ENCODE assay signal across 33 cellular contexts in the genomic region with DNA sequence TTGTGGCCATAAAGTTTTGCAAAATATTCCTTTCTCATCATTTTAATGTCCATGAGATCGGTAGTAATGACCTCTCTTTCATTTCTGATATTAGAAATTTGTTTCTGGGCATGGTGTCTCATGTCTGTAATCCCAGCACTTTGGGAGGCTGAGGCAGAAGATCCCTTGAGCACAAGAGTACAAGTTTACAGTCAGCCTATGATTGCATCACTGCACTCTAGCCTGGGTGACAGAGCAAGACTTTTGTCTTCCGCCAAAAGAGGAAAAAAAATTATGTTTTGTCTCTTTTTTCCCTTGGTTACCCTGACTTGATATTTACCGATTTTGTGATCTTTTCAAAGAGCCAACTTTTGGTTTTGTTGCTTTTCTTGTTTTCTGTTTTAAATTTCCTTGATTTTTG. TPM values are rescaled to one million over a fixed set of nuclear protein-coding genes. Genes with fewer than 3 reads are reported as not detected.
"Had no signal": no experiment of that assay in that cellular context is flagged by ENCODE, and none has a peak within 500 bp of the region (broad histone marks: within the 10 kb centered on the region; RNA-seq: fewer than 3 reads in every experiment).

No MANE protein-coding gene starts in this region.

- DNase-seq: effector memory CD4-positive, alpha-beta T cell; gastrocnemius medialis; heart right ventricle; hypothalamus; left cardiac atrium; left ventricle myocardium inferior; lower lobe of right lung; nucleus accumbens; ovary; sigmoid colon; stimulated activated CD4-positive, alpha-beta T cell treated with anti-CD3 and anti-CD28 coated beads, Interleukin-2, amount 100 ng/mL, for 24 hours; stimulated activated CD4-positive, alpha-beta T cell treated with anti-CD3 and anti-CD28 coated beads, Interleukin-4, amount 100 ng/mL, for 4 hours; stimulated activated naive B cell treated with anti-CD40 and anti-IgM and Interleukin-4, amounts not matched to agents 10 μg/mL and 1 μg/mL and 100 μg/mL, for 72 hours; stimulated activated naive CD8-positive, alpha-beta T cell treated with anti-CD3 and anti-CD28 coated beads, Interleukin-15, amount 100 ng/mL, for 72 hours; testis; upper lobe of right lung had no signal

- H2AFZ ChIP-seq: neural progenitor cell had no signal

- H3K4me1 ChIP-seq: esophagus muscularis mucosa, gastrocnemius medialis, heart right ventricle, left ventricle myocardium inferior, lower lobe of right lung, neural progenitor cell, right atrium auricular region, sigmoid colon, testis, tibial nerve, upper lobe of right lung, vagina had no signal

- H3K9me3 ChIP-seq: esophagus muscularis mucosa, gastrocnemius medialis, heart right ventricle, left ventricle myocardium inferior, lower lobe of right lung, ovary, right atrium auricular region, sigmoid colon, testis, tibial nerve, upper lobe of right lung, vagina had no signal

- H3K27ac Mint-ChIP-seq: memory B cell; mesothelial cell of epicardium; natural killer cell treated with Interleukin-12 subunit alpha and Interleukin-12 subunit beta and Interleukin-15 and Interleukin-18, amount 100 ng/mL, for 72 hours; neural progenitor cell; stimulated activated naive B cell treated with anti-CD40 and anti-IgM and Interleukin-4, amounts not matched to agents 10 μg/mL and 1 μg/mL and 100 μg/mL, for 72 hours; stimulated activated naive CD8-positive, alpha-beta T cell treated with anti-CD3 and anti-CD28 coated beads, Interleukin-15, amount 100 ng/mL, for 72 hours had no signal

- FAIRE-seq: endometrium, keratinocyte had no signal

- H3K27ac ChIP-seq: epithelial cell of prostate, esophagus muscularis mucosa, gastrocnemius medialis, heart right ventricle, left ventricle myocardium inferior, lower lobe of right lung, neural progenitor cell, ovary, right atrium auricular region, sigmoid colon, skin epidermis, testis, tibial nerve, upper lobe of right lung, vagina had no signal

- H3K9ac ChIP-seq: neural progenitor cell had no signal

- H3K4me3 ChIP-seq: esophagus muscularis mucosa, gastrocnemius medialis, heart right ventricle, left ventricle myocardium inferior, lower lobe of right lung, neural progenitor cell, ovary, right atrium auricular region, sigmoid colon, skin epidermis, testis, tibial nerve, upper lobe of right lung, vagina had no signal

- H3K27me3 ChIP-seq: esophagus muscularis mucosa, gastrocnemius medialis, neural progenitor cell, ovary, right atrium auricular region, sigmoid colon, testis, tibial nerve, upper lobe of right lung, vagina had no signal

- H3K36me3 Mint-ChIP-seq: memory B cell; mesothelial cell of epicardium; natural killer cell treated with Interleukin-12 subunit alpha and Interleukin-12 subunit beta and Interleukin-15 and Interleukin-18, amount 100 ng/mL, for 72 hours; neural progenitor cell; stimulated activated naive B cell treated with anti-CD40 and anti-IgM and Interleukin-4, amounts not matched to agents 10 μg/mL and 1 μg/mL and 100 μg/mL, for 72 hours had no signal

- H3K36me3 ChIP-seq: esophagus muscularis mucosa, gastrocnemius medialis, heart right ventricle, left ventricle myocardium inferior, lower lobe of right lung, neural progenitor cell, ovary, right atrium auricular region, sigmoid colon, tibial nerve, upper lobe of right lung, vagina had no signal

- H3K4me3 Mint-ChIP-seq: memory B cell; mesothelial cell of epicardium; natural killer cell treated with Interleukin-12 subunit alpha and Interleukin-12 subunit beta and Interleukin-15 and Interleukin-18, amount 100 ng/mL, for 72 hours; neural progenitor cell; stimulated activated naive B cell treated with anti-CD40 and anti-IgM and Interleukin-4, amounts not matched to agents 10 μg/mL and 1 μg/mL and 100 μg/mL, for 72 hours had no signal

- H3K9me3 Mint-ChIP-seq: memory B cell; natural killer cell treated with Interleukin-12 subunit alpha and Interleukin-12 subunit beta and Interleukin-15 and Interleukin-18, amount 100 ng/mL, for 72 hours; stimulated activated naive B cell treated with anti-CD40 and anti-IgM and Interleukin-4, amounts not matched to agents 10 μg/mL and 1 μg/mL and 100 μg/mL, for 72 hours; stimulated activated naive CD8-positive, alpha-beta T cell treated with anti-CD3 and anti-CD28 coated beads, Interleukin-15, amount 100 ng/mL, for 72 hours had no signal

- H3K4me2 ChIP-seq: neural progenitor cell had no signal

- ATAC-seq: gastrocnemius medialis; heart right ventricle; left cardiac atrium; lower lobe of right lung; natural killer cell treated with Interleukin-12 subunit alpha and Interleukin-12 subunit beta and Interleukin-15 and Interleukin-18, amount 100 ng/mL, for 72 hours; stimulated activated naive B cell treated with anti-CD40 and anti-IgM and Interleukin-4, amounts not matched to agents 10 μg/mL and 1 μg/mL and 100 μg/mL, for 72 hours; stimulated activated naive CD8-positive, alpha-beta T cell treated with anti-CD3 and anti-CD28 coated beads, Interleukin-15, amount 100 ng/mL, for 72 hours; upper lobe of right lung had no signal

- H3K4me1 Mint-ChIP-seq: memory B cell; mesothelial cell of epicardium; neural progenitor cell; stimulated activated naive B cell treated with anti-CD40 and anti-IgM and Interleukin-4, amounts not matched to agents 10 μg/mL and 1 μg/mL and 100 μg/mL, for 72 hours had no signal

RNA-seq across cellular contexts. Expression of a gene that starts 58.7 kb away (rescaled TPM):
- total RNA-seq: esophagus muscularis mucosa; fibroblast of villous mesenchyme; gastrocnemius medialis; heart right ventricle; left cardiac atrium; left ventricle myocardium inferior; mesothelial cell of epicardium; mucosa of gallbladder; myocyte; natural killer cell treated with Interleukin-12 subunit alpha and Interleukin-12 subunit beta and Interleukin-15 and Interleukin-18, amount 100 ng/mL, for 72 hours; posterior vena cava; right atrium auricular region; sigmoid colon; subcutaneous adipose tissue; tibial nerve; upper lobe of right lung; vagina had no signal
- polyA plus RNA-seq: heart right ventricle, keratinocyte, sigmoid colon had no signal
